In genomic region chr3:32881624-32882023, GRCh38 we compare ENCODE assay signal across 28 cellular contexts.
"Had no signal": no experiment of that assay in that cellular context is flagged by ENCODE, and none has a peak within 500 bp of the region (broad histone marks: within the 10 kb centered on the region; RNA-seq: fewer than 3 reads in every experiment).

No MANE protein-coding gene starts in this region.

- H3K4me3 ChIP-seq: ascending aorta, cardiac muscle cell, PC-9 had no signal

- H2AFZ ChIP-seq: PC-9 had no signal

- H3K27ac Mint-ChIP-seq: activated CD4-positive, alpha-beta memory T cell treated with anti-CD3 and anti-CD28 coated beads for 36 hours; activated CD4-positive, alpha-beta T cell treated with anti-CD3 and anti-CD28 coated beads for 36 hours; activated naive CD4-positive, alpha-beta T cell treated with anti-CD3 and anti-CD28 coated beads, Interleukin-2, amount 50 U/mL, for 24 hours; activated naive CD8-positive, alpha-beta T cell treated with anti-CD3 and anti-CD28 coated beads, Interleukin-2, amount 10 ng/mL, durations not matched to agents 7 days and 5 days had no signal

- H3K9me3 Mint-ChIP-seq: activated CD4-positive, alpha-beta memory T cell treated with anti-CD3 and anti-CD28 coated beads for 36 hours; activated naive CD4-positive, alpha-beta T cell treated with anti-CD3 and anti-CD28 coated beads, Interleukin-2, amount 50 U/mL, for 24 hours; activated T-cell treated with anti-CD3 and anti-CD28 coated beads, Interleukin-2, amount 50 U/mL, for 4 hours; central memory CD8-positive, alpha-beta T cell had no signal

- H3K36me3 ChIP-seq: ascending aorta, WERI-Rb-1 had no signal

- H3K36me3 Mint-ChIP-seq: activated CD4-positive, alpha-beta memory T cell treated with anti-CD3 and anti-CD28 coated beads for 36 hours; activated naive CD4-positive, alpha-beta T cell treated with anti-CD3 and anti-CD28 coated beads, Interleukin-2, amount 50 U/mL, for 24 hours had no signal

- H3K27me3 ChIP-seq: ascending aorta, cardiac muscle cell had no signal

- H3K27me3 Mint-ChIP-seq: activated naive CD4-positive, alpha-beta T cell treated with anti-CD3 and anti-CD28 coated beads, Interleukin-2, amount 50 U/mL, for 24 hours had no signal

- ATAC-seq: activated CD4-positive, alpha-beta T cell treated with anti-CD3 and anti-CD28 coated beads for 36 hours; activated T-cell treated with anti-CD3 and anti-CD28 coated beads, Interleukin-2, amount 50 U/mL, for 4 hours had no signal

- H3K9me3 ChIP-seq: ascending aorta had no signal

- H3K4me2 ChIP-seq: PC-9 had no signal

- H3K27ac ChIP-seq: ascending aorta, cardiac muscle cell, PC-9, WERI-Rb-1 had no signal

- DNase-seq: activated CD4-positive, alpha-beta memory T cell treated with anti-CD3 and anti-CD28 coated beads for 36 hours; activated CD4-positive, alpha-beta T cell treated with anti-CD3 and anti-CD28 coated beads for 36 hours; activated CD4-positive, alpha-beta T cell treated with anti-CD3 and anti-CD28 coated beads, Interleukin-2, amount 50 U/mL, for 1 hour; activated CD8-positive, alpha-beta memory T cell treated with anti-CD3 and anti-CD28 coated beads, Interleukin-2, amount 50 U/mL, for 4 hours; activated effector memory CD4-positive, alpha-beta T cell treated with Interleukin-2 at 50 U/mL for 16 hours; activated naive CD4-positive, alpha-beta T cell treated with Interleukin-2 at 50 U/mL for 16 hours; activated naive CD8-positive, alpha-beta T cell treated with anti-CD3 and anti-CD28 coated beads, Interleukin-2, amount 10 ng/mL, durations not matched to agents 7 days and 5 days; activated T-cell treated with anti-CD3 and anti-CD28 coated beads for 4 hours; activated T-cell treated with anti-CD3 and anti-CD28 coated beads, Interleukin-2, amount 50 U/mL, for 4 hours; amygdala; Karpas-422; KBM-7; NCI-H1105 treated with DMSO at 0.1 percent for 48 hours; NCI-H1436; NCI-H1694; NCI-H2029; NCI-H2171; NCI-H510A; NCI-H526; NCI-H748 treated with DMSO at 0.1 percent for 48 hours; PC-9; Right ventricle myocardium superior; T1000; WERI-Rb-1 had no signal

- H3K4me1 ChIP-seq: ascending aorta had no signal

- H3K4me3 Mint-ChIP-seq: activated CD4-positive, alpha-beta memory T cell treated with anti-CD3 and anti-CD28 coated beads for 36 hours; activated CD4-positive, alpha-beta T cell treated with anti-CD3 and anti-CD28 coated beads for 36 hours; activated naive CD4-positive, alpha-beta T cell treated with anti-CD3 and anti-CD28 coated beads, Interleukin-2, amount 50 U/mL, for 24 hours; activated naive CD8-positive, alpha-beta T cell treated with anti-CD3 and anti-CD28 coated beads, Interleukin-2, amount 10 ng/mL, durations not matched to agents 7 days and 5 days; activated T-cell treated with anti-CD3 and anti-CD28 coated beads, Interleukin-2, amount 50 U/mL, for 4 hours; central memory CD8-positive, alpha-beta T cell had no signal
